Comparison of ENCODE assay signal across 22 cellular contexts in genomic region chr1:245873068-245873467, GRCh38.
A peak's percentile ranks its signal among the peaks of the same experiment; 100 is the strongest.
DNase-seq lines count a peak whose midpoint lies in the region; ATAC-seq and TF ChIP-seq lines count a peak whose summit lies in the region.
"Had no signal": no experiment of that assay in that cellular context is flagged by ENCODE, and none has a peak within 500 bp of the region (broad histone marks: within the 10 kb centered on the region; RNA-seq: fewer than 3 reads in every experiment).

No MANE protein-coding gene starts in this region.

- H3K4me3 ChIP-seq in AG10803 (ENCODE audit: low read length): no peak overlapping the region
- H3K4me3 ChIP-seq in epithelial cell of esophagus (ENCODE audit: low read length): no peak overlapping the region
- no peak overlapping the region for H3K4me3 ChIP-seq in left lung
- H3K4me3 ChIP-seq: GM12878 had no signal

- peak overlapping the region; percentile 4 to 69 for H3K27ac ChIP-seq in left lung

- peak overlapping the region; percentile 96 for H3K27ac Mint-ChIP-seq in HFFc6
- H3K27ac Mint-ChIP-seq: CD14-positive monocyte, IgD-negative memory B cell had no signal

- no peaks in the 10 kb centered on the region for H3K9me3 ChIP-seq in left lung

- H3K27me3 ChIP-seq in left lung: no peaks in the 10 kb centered on the region

- H3K4me1 Mint-ChIP-seq in HFFc6 (ENCODE audit: low read depth): no peaks in the 10 kb centered on the region
- H3K4me1 Mint-ChIP-seq: CD14-positive monocyte, IgD-negative memory B cell had no signal

- H3K9me3 Mint-ChIP-seq in HFFc6: no peaks in the 10 kb centered on the region
- H3K9me3 Mint-ChIP-seq: IgD-negative memory B cell had no signal

- peak overlapping the region; percentile 71; the same call in 1 of the 2 replicates for H3K4me3 Mint-ChIP-seq in HFFc6
- H3K4me3 Mint-ChIP-seq: CD14-positive monocyte, IgD-negative memory B cell had no signal

- ATAC-seq in left lung: no peak
- ATAC-seq: GM12878, HCT116, Panc1 had no signal

- peaks cover 1% of the 10 kb centered on the region; the same call in 1 of the 2 replicates for H3K27me3 Mint-ChIP-seq in HFFc6 (ENCODE audit: insufficient read depth)
- H3K27me3 Mint-ChIP-seq: IgD-negative memory B cell had no signal

- DNase-seq in AG10803 (ENCODE audit: low read depth) (peak; percentile 66), HFFc6 (no peak), epithelial cell of esophagus (ENCODE audit: low read depth) (peak; percentile 39), left lung (no peak), OCI-M1 (lab: John Stamatoyannopoulos, UW) (no peak), GDM1 (lab: John Stamatoyannopoulos, UW) (no peak)
- DNase-seq in activated CD8-positive, alpha-beta memory T cell treated with anti-CD3 and anti-CD28 coated beads for 24 hours: no peak
- no peak for DNase-seq in activated T-cell treated with anti-CD3 and anti-CD28 coated beads, Interleukin-2, amount 50 U/mL, for 1 hour
- DNase-seq: DMS53; GOT3; NCI-H1105 treated with DMSO at 0.1 percent for 48 hours; NCI-H1694; NCI-H2081 treated with DMSO at 0.1 percent for 48 hours; NCI-H510A treated with DMSO at 0.1 percent for 48 hours; NCI-H748 treated with DMSO at 0.1 percent for 48 hours; NK-92 treated with Interleukin-12 subunit alpha and Interleukin-12 subunit beta, amount 100 ng/mL, for 24 hours; SIG-M5 had no signal

- no peaks in the 10 kb centered on the region for H3K36me3 ChIP-seq in left lung

- intact Hi-C loops in left lung (cut with DNase I): no loop called here

- peaks cover under 1 to 27% of the 10 kb centered on the region in 2 donors for H3K4me1 ChIP-seq in left lung

- TF ChIP-seq CTCF in AG10803 (conservative IDR thresholded peaks at IDR 0.05; ENCODE audit: low read length): no peak
- no peak for TF ChIP-seq CTCF in HFFc6 (IDR thresholded peaks at IDR 0.05)
- TF ChIP-seq CTCF in epithelial cell of esophagus (IDR thresholded peaks at IDR 0.05; ENCODE audit: insufficient read depth, low read depth, low read length, missing control alignments): no peak
- no peak for TF ChIP-seq CTCF in left lung (IDR thresholded peaks at IDR 0.05)

- 0 out of 2 replicates have a peak, but pooled peaks cover 5% of the 10 kb centered on the region for H3K36me3 Mint-ChIP-seq in HFFc6 (ENCODE audit: low read depth)
- H3K36me3 Mint-ChIP-seq: CD14-positive monocyte had no signal

Comparison
In these comparisons a context has a peak if more than half of its experiments do, and no peak if none do; other contexts are left out.
1. DNase-seq: peak in AG10803 (single experiment) and epithelial cell of esophagus (single experiment); none in HFFc6 (single experiment), left lung (0 of 2), activated CD8-positive, alpha-beta memory T cell treated with anti-CD3 and anti-CD28 coated beads for 24 hours (single experiment), activated T-cell treated with anti-CD3 and anti-CD28 coated beads, Interleukin-2, amount 50 U/mL, for 1 hour (single experiment), OCI-M1 (single experiment) and GDM1 (single experiment).